19 cellular contexts compared by ENCODE assay signal in genomic region chr19:16892868-16893685, GRCh38. TPM values are rescaled to one million over a fixed set of nuclear protein-coding genes. Genes with fewer than 3 reads are reported as not detected.
A peak's percentile ranks its signal among the peaks of the same experiment; 100 is the strongest.
DNase-seq lines count a peak whose midpoint lies in the region; ATAC-seq, FAIRE-seq and TF ChIP-seq lines count a peak whose summit lies in the region.
"Had no signal": no experiment of that assay in that cellular context is flagged by ENCODE, and none has a peak within 500 bp of the region (broad histone marks: within the 10 kb centered on the region; RNA-seq: fewer than 3 reads in every experiment).

No MANE protein-coding gene starts in this region.

- peaks cover 14% of the 10 kb centered on the region for H3K27me3 Mint-ChIP-seq in stimulated activated memory B cell treated with anti-CD40 and anti-IgM and Interleukin-4, amounts not matched to agents 10 μg/mL and 1 μg/mL and 100 μg/mL, for 72 hours

- DNase-seq in GM18507 (ENCODE audit: extremely low spot score, insufficient read length, low read depth) (no peak), K562 (ENCODE audit: extremely low read depth in 1 of 4, low spot score in 3 of 4) (peak in 2 of 4 experiments; percentile 33 to 55), ACHN (no peak), NCI-H2227 (lab: John Stamatoyannopoulos, UW; ENCODE audit: unreplicated experiment) (no peak), middle frontal gyrus (ENCODE audit: extremely low spot score, low spot score) (no peak)
- DNase-seq: activated naive CD4-positive, alpha-beta T cell treated with anti-CD3 and anti-CD28 coated beads, Interleukin-2, amount 50 U/mL, for 16 hours; GDM1; HFFc6; NCI-H187 treated with DMSO at 0.1 percent for 48 hours; stimulated activated CD4-positive, alpha-beta T cell treated with anti-CD3 and anti-CD28 coated beads, Interleukin-4, amount 100 ng/mL, for 24 hours had no signal

- H3K4me3 ChIP-seq in Loucy (ENCODE audit: low read length, poor library complexity, severe bottlenecking) (peak overlapping the region; percentile 20), K562 (no peak overlapping the region)
- H3K4me3 ChIP-seq: thoracic aorta had no signal

- H3K4me1 ChIP-seq in Loucy (ENCODE audit: insufficient read depth, low read length, poor library complexity, severe bottlenecking): peaks cover 55% of the 10 kb centered on the region
- peaks cover 40 to 90% of the 10 kb centered on the region in 2 experiments for H3K4me1 ChIP-seq in K562 (replicated peaks in 1 of 2; ENCODE audit: control insufficient read depth in 2 of 2, insufficient read depth in 2 of 2, low read length in 2 of 2)

- H3K9ac ChIP-seq in Loucy (ENCODE audit: low read depth, low read length, poor library complexity, severe bottlenecking) (peak overlapping the region; percentile 61), K562 (ENCODE audit: insufficient read depth in 1 of 2, low read depth in 2 of 2, low read length in 2 of 2) (peak overlapping the region; percentile 17 to 88)
- H3K9ac ChIP-seq: parathyroid adenoma had no signal

- H3K36me3 ChIP-seq in Loucy (ENCODE audit: insufficient read depth, low read length) (no peaks in the 10 kb centered on the region), K562 (ENCODE audit: control insufficient read depth, insufficient read depth, low read length) (peaks cover 26% of the 10 kb centered on the region; the same call in 2 of the 3 replicates)
- H3K36me3 ChIP-seq: thoracic aorta had no signal

- no peaks in the 10 kb centered on the region for H3K9me1 ChIP-seq in K562 (ENCODE audit: control insufficient read depth, insufficient read depth, low read length)

- H3K27ac ChIP-seq in K562 (ENCODE audit: extremely low read depth, low read depth, low read length): peak overlapping the region; percentile 13; the same call in 2 of the 3 replicates
- H3K27ac ChIP-seq: thoracic aorta had no signal

- no peaks in the 10 kb centered on the region for H3K27me3 ChIP-seq in Loucy (ENCODE audit: insufficient read depth, low read length, poor library complexity, severe bottlenecking)
- H3K27me3 ChIP-seq in K562 (ENCODE audit: control insufficient read depth in 2 of 2, insufficient read depth in 2 of 2, low read length in 2 of 2): no peaks in the 10 kb centered on the region

- ATAC-seq in K562 (no peak), GM18520 (IDR thresholded peaks at IDR 0.05; ENCODE audit: unreplicated experiment) (no peak)
- ATAC-seq in stimulated activated memory B cell treated with anti-CD40 and anti-IgM and Interleukin-4, amounts not matched to agents 10 μg/mL and 1 μg/mL and 100 μg/mL, for 72 hours: no peak
- ATAC-seq: left colon had no signal

- H3K9me3 Mint-ChIP-seq in stimulated activated memory B cell treated with anti-CD40 and anti-IgM and Interleukin-4, amounts not matched to agents 10 μg/mL and 1 μg/mL and 100 μg/mL, for 72 hours: no peaks in the 10 kb centered on the region
- H3K9me3 Mint-ChIP-seq: activated CD4-positive, alpha-beta T cell treated with anti-CD3 and anti-CD28 coated beads, Interleukin-2, amount 10 ng/mL, durations not matched to agents 24 days and 14 days; HFFc6 had no signal

- peak overlapping the region; percentile 3 for H3K4me3 Mint-ChIP-seq in stimulated activated memory B cell treated with anti-CD40 and anti-IgM and Interleukin-4, amounts not matched to agents 10 μg/mL and 1 μg/mL and 100 μg/mL, for 72 hours
- H3K4me3 Mint-ChIP-seq: activated CD4-positive, alpha-beta T cell treated with anti-CD3 and anti-CD28 coated beads, Interleukin-2, amount 10 ng/mL, durations not matched to agents 24 days and 14 days; HFFc6 had no signal

- peak; percentile 92 for FAIRE-seq in GM18507 (lab: Jason Lieb, UNC)
- FAIRE-seq in K562 (lab: Jason Lieb, UNC): peak; percentile 78
- FAIRE-seq: D721Med had no signal

- TF ChIP-seq CTCF in Loucy (conservative IDR thresholded peaks at IDR 0.05; ENCODE audit: low read length): no peak
- TF ChIP-seq CTCF in K562 (IDR thresholded peaks at IDR 0.05 in 2 of 3, conservative IDR thresholded peaks at IDR 0.05 in 1 of 3; ENCODE audit: insufficient read depth in 2 of 3, low read depth in 1 of 3, low read length in 3 of 3): no peak

- POLR2A ChIA-PET in K562 (lab: Yijun Ruan, JAX): interaction anchor here (0.6 to 1.2 kb wide), 2 partner anchors 24 to 90 kb away, joined by 3 to 5 read pairs; no protein-coding TSS in a partner anchor

- 59% methylated on average over 15 of the region's 19 CpGs for WGBS in K562 (ENCODE audit: insufficient coverage, low coverage, missing lambda C conversion rate)

- no peaks in the 10 kb centered on the region for H3F3A ChIP-seq in Loucy (ENCODE audit: low read depth)

- in situ Hi-C loops in K562 (cut with MboI): no loop called here
- in situ Hi-C loops in ACHN (cut with HindIII; ENCODE audit: low pct_ligation_motif_present, low pct_unique_long_range_greater_than_20kb, low sequenced_read_pairs): no loop called here

- H3K9me3 ChIP-seq in Loucy (ENCODE audit: insufficient read depth, low read depth, low read length) (no peaks in the 10 kb centered on the region), K562 (replicated peaks; ENCODE audit: control insufficient read depth, insufficient read depth, low read depth, low read length) (no peaks in the 10 kb centered on the region)
- H3K9me3 ChIP-seq: thoracic aorta had no signal

- no peaks in the 10 kb centered on the region for H3K9me2 ChIP-seq in Loucy (replicated peaks; ENCODE audit: low read depth, low read length)

- H3K36me3 Mint-ChIP-seq in stimulated activated memory B cell treated with anti-CD40 and anti-IgM and Interleukin-4, amounts not matched to agents 10 μg/mL and 1 μg/mL and 100 μg/mL, for 72 hours: no peaks in the 10 kb centered on the region

- H3K4me1 Mint-ChIP-seq in stimulated activated memory B cell treated with anti-CD40 and anti-IgM and Interleukin-4, amounts not matched to agents 10 μg/mL and 1 μg/mL and 100 μg/mL, for 72 hours: peaks cover 57% of the 10 kb centered on the region

- TF ChIP-seq EP300 in K562 (IDR thresholded peaks at IDR 0.05; ENCODE audit: low read length): no peak

- H3K79me2 ChIP-seq in Loucy (ENCODE audit: insufficient read depth, low read length) (peaks cover 22% of the 10 kb centered on the region; the same call in 1 of the 2 replicates), K562 (ENCODE audit: control insufficient read depth, insufficient read depth, low read length) (peaks cover 47% of the 10 kb centered on the region)
- H3K79me2 ChIP-seq: parathyroid adenoma had no signal

- BruUV-seq in K562 (replicated peaks; lab: Mats Ljungman, UMichigan): no TSS peak

- H2AFZ ChIP-seq in Loucy (ENCODE audit: low read length) (no peak overlapping the region), K562 (ENCODE audit: low read depth, low read length) (no peak overlapping the region)
- H2AFZ ChIP-seq: parathyroid adenoma had no signal

- H4K20me1 ChIP-seq in Loucy (ENCODE audit: insufficient read depth, low read length, poor library complexity, severe bottlenecking) (no peaks in the 10 kb centered on the region), K562 (replicated peaks; ENCODE audit: control insufficient read depth, insufficient read depth, low read length) (no peaks in the 10 kb centered on the region)

- CTCF ChIA-PET in K562 (lab: Yijun Ruan, JAX; ENCODE audit: low intra/inter-chr PET ratio): no interaction called here

- intact Hi-C loops in K562 (cut with micrococcal nuclease): no loop called here

- no peak for TF ChIP-seq RAD21 in K562 (CRISPR knock-in tag; conservative IDR thresholded peaks at IDR 0.05 in 1 of 2, IDR thresholded peaks at IDR 0.05 in 1 of 2)

- peak overlapping the region; percentile 77 for H3K27ac Mint-ChIP-seq in stimulated activated memory B cell treated with anti-CD40 and anti-IgM and Interleukin-4, amounts not matched to agents 10 μg/mL and 1 μg/mL and 100 μg/mL, for 72 hours
- H3K27ac Mint-ChIP-seq: activated CD4-positive, alpha-beta T cell treated with anti-CD3 and anti-CD28 coated beads, Interleukin-2, amount 10 ng/mL, durations not matched to agents 24 days and 14 days; HFFc6 had no signal

- TF ChIP-seq POLR2A in K562 (conservative IDR thresholded peaks at IDR 0.05): peak; percentile 24

- H3K4me2 ChIP-seq in Loucy (ENCODE audit: low read depth, low read length, poor library complexity, severe bottlenecking): peak overlapping the region; percentile 56
- H3K4me2 ChIP-seq in K562 (ENCODE audit: insufficient read depth, low read length): peak overlapping the region; percentile 50

RNA-seq across cellular contexts. Expression of gene F2RL3, which starts 4.3 kb away (rescaled TPM):
- 16.8 and 60.7 TPM in 2 replicates for total RNA-seq in K562 (2011; cell fraction: chromatin; rRNA removed; ENCODE audit: low replicate concordance)
- 53.0 and 74.2 TPM in 2 replicates for total RNA-seq in K562 (2011; cell fraction: nucleolus; rRNA removed)
- total RNA-seq in K562 (2011; cell fraction: nucleoplasm; rRNA removed): 25.8 and 31.3 TPM in 2 replicates
- total RNA-seq in K562 (2014; rRNA removed) (23.4 and 29.5 TPM in 2 replicates), K562 (2014; rRNA removed; fragmentation: Illumina TruSeq; extraction: Trizol) (10.7 and 11.0 TPM in 2 replicates), K562 (2015; rRNA removed; fragmentation: Illumina TruSeq; extraction: Trizol) (11.9 and 12.1 TPM in 2 replicates), K562 (2021) (27.6 and 29.0 TPM in 2 replicates)
- polyA plus RNA-seq in K562 (2011; rRNA removed) (7.2 and 9.9 TPM in 2 replicates), K562 (2014; fragmentation: Illumina TruSeq; extraction: Trizol) (12.3 and 13.4 TPM in 2 replicates), K562 (2014; fragmentation: Nextera tagmentation; extraction: Ambion mirVana) (1 to 10 TPM; 1.4 to 5.0 TPM), K562 (2014; rRNA removed) (20.9 and 22.0 TPM in 2 replicates)
- 10.5 and 59.1 TPM in 2 replicates for polyA plus RNA-seq in K562 (2011; cell fraction: cytosol; rRNA removed)
- polyA plus RNA-seq in K562 (2011; cell fraction: nucleus; rRNA removed): 4.8 and 12.6 TPM in 2 replicates
- polyA plus RNA-seq in K562 (2012): 15.6 and 20.7 TPM in 2 replicates
- 3.2 and 7.2 TPM in 2 replicates for polyA minus RNA-seq in K562 (2011; rRNA and poly(A)+ RNA removed)
- polyA minus RNA-seq in K562 (2011; cell fraction: cytosol; rRNA and poly(A)+ RNA removed): 8.0 and 13.6 TPM in 2 replicates
- polyA minus RNA-seq in K562 (2011; cell fraction: nucleus; rRNA and poly(A)+ RNA removed): 12.3 and 14.5 TPM in 2 replicates
- total RNA-seq: activated CD4-positive, alpha-beta T cell treated with anti-CD3 and anti-CD28 coated beads, Interleukin-2, amount 10 ng/mL, durations not matched to agents 24 days and 14 days; HFFc6; NCI-H460 had no signal
